Comparison of ENCODE assay signal across 8 cellular contexts in the genomic region with DNA sequence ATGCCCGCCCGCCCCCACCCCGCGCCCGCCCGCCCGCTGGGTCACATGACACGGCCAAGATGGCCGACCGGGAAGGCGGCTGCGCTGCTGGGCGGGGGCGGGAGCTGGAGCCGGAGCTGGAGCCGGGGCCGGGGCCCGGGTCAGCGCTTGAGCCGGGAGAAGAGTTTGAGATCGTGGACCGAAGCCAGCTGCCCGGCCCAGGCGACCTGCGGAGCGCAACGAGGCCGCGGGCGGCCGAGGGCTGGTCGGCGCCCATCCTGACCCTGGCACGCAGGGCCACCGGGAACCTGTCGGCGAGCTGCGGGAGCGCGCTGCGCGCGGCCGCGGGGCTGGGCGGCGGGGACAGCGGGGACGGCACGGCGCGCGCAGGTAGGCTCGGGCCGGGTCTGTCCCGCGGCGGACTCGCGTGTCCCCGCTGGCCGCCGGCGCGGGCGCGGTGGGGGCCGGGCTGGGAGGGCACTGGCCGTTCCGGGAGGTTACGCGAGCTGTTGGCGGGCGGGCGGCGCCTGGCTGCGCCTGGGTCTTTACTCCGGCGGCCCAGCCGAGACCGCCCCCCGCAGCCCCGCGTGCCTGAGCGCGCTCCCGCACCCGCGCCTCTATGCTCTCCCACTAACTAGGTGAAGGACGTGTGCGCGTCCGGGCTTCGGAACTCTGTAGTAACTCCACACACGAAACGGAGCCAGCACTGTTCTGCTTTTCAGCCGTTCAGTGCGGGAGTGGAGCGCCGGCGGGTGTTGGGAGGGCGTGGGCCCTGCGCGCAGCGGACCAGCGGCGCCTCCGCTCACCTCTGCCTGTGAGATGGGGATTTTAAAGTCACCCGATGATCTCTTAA. TPM values are rescaled to one million over a fixed set of nuclear protein-coding genes. Genes with fewer than 3 reads are reported as not detected.
DNase-seq lines count a peak whose midpoint lies in the region; ATAC-seq, FAIRE-seq and TF ChIP-seq lines count a peak whose summit lies in the region.

A gene with protein sequence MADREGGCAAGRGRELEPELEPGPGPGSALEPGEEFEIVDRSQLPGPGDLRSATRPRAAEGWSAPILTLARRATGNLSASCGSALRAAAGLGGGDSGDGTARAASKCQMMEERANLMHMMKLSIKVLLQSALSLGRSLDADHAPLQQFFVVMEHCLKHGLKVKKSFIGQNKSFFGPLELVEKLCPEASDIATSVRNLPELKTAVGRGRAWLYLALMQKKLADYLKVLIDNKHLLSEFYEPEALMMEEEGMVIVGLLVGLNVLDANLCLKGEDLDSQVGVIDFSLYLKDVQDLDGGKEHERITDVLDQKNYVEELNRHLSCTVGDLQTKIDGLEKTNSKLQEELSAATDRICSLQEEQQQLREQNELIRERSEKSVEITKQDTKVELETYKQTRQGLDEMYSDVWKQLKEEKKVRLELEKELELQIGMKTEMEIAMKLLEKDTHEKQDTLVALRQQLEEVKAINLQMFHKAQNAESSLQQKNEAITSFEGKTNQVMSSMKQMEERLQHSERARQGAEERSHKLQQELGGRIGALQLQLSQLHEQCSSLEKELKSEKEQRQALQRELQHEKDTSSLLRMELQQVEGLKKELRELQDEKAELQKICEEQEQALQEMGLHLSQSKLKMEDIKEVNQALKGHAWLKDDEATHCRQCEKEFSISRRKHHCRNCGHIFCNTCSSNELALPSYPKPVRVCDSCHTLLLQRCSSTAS (plus strand): TSS at position 44 of the 832 bp plus-strand sequence. CDS start 16 bp downstream, at position 60.

- FAIRE-seq in frontal cortex (lab: Jason Lieb, UNC), result no peak

- peaks cover 13% of the 10 kb centered on the region for H3K36me3 ChIP-seq in DND-41 (ENCODE audit: insufficient read depth, low read length)

- peaks cover 57% of the 10 kb centered on the region for H3K79me2 ChIP-seq in DND-41 (ENCODE audit: insufficient read depth, low read length)

- no peaks in the 10 kb centered on the region for H3K27me3 ChIP-seq in DND-41 (ENCODE audit: insufficient read depth, low read length, poor library complexity)

- H3K4me2 ChIP-seq in DND-41 (ENCODE audit: insufficient read depth, low read length), result peak within 1 kb of the TSS; percentile 94

- H3K9ac ChIP-seq in DND-41 (ENCODE audit: low read depth, low read length), result peak within 1 kb of the TSS; percentile 80

- no peaks in the 10 kb centered on the region for H3K9me3 ChIP-seq in DND-41 (ENCODE audit: insufficient read depth, low read length, severe bottlenecking)

- peaks cover 43% of the 10 kb centered on the region for H3K4me1 ChIP-seq in DND-41 (ENCODE audit: insufficient read depth, low read length)

- TF ChIP-seq CTCF in DND-41 (IDR thresholded peaks at IDR 0.05; ENCODE audit: borderline replicate concordance, extremely low read depth, low read length, poor library complexity, severe bottlenecking), result peak; percentile 2

- peaks cover 4% of the 10 kb centered on the region; the same call in 1 of the 2 replicates for H4K20me1 ChIP-seq in DND-41 (ENCODE audit: insufficient read depth, low read length)

- peak within 1 kb of the TSS; percentile 100 for H3K4me3 ChIP-seq in DND-41 (ENCODE audit: low read depth in 1 of 2, low read length in 2 of 2)

- H2AFZ ChIP-seq in DND-41 (ENCODE audit: low read depth, low read length), result peak within 1 kb of the TSS; percentile 89

- peak; percentile 80 for ATAC-seq in DND-41 (ENCODE audit: insufficient read depth, low read depth)
- ATAC-seq in GM21526 (IDR thresholded peaks at IDR 0.05; ENCODE audit: low FRiP score, unreplicated experiment), result peak; percentile 71

- H3K27ac ChIP-seq in DND-41 (ENCODE audit: low read length) (peak within 1 kb of the TSS; percentile 93), substantia nigra (ENCODE audit: low read depth, low read length, poor library complexity, severe bottlenecking) (peak within 1 kb of the TSS; percentile 95)

- DNase-seq in DND-41 (peak; percentile 81), HuH-7.5 (ENCODE audit: low spot score) (peak; percentile 94), SIG-M5 treated with dmso at 0.1 percent for 504 hours (lab: John Stamatoyannopoulos, UW; ENCODE audit: unreplicated experiment) (peak; percentile 80), frontal cortex (ENCODE audit: low spot score in 2 of 2) (peak; percentile 88 to 91), nucleus accumbens (lab: John Stamatoyannopoulos, UW) (peak in 54 of 56 donors; percentile 37 to 93 (median 77)), substantia nigra (lab: John Stamatoyannopoulos, UW) (peak in 48 of 49 donors; percentile 18 to 93 (median 79))
- DNase-seq in activated gamma-delta T cell treated with anti-CD3 and anti-CD28 coated beads, Interleukin-2, amount 50 U/mL, for 16 hours (ENCODE audit: low read depth), result peak; percentile 70

RNA-seq across cellular contexts. Expression of the gene that starts here (rescaled TPM):
- 26.1 TPM for total RNA-seq in frontal cortex

Comparison
In these comparisons a context has a peak if more than half of its experiments do, and no peak if none do; other contexts are left out.
1. Peak in every context shown above with its lines: DNase-seq, ATAC-seq, H3K4me3 ChIP-seq and H3K27ac ChIP-seq.